ENCODE assay signal across 28 cellular contexts in genomic region chr6:20476501-20477043, GRCh38.
"Had no signal": no experiment of that assay in that cellular context is flagged by ENCODE, and none has a peak within 500 bp of the region (broad histone marks: within the 10 kb centered on the region; RNA-seq: fewer than 3 reads in every experiment).

No MANE protein-coding gene starts in this region.

- FAIRE-seq: colon, urothelium cell line had no signal

- H3K36me3 ChIP-seq: prostate gland had no signal

- ATAC-seq: esophagus mucosa; foreskin keratinocyte; gastroesophageal sphincter; heart right ventricle; left lung; naive thymus-derived CD8-positive, alpha-beta T cell; stimulated activated effector memory CD8-positive, alpha-beta T cell treated with anti-CD3 and anti-CD28 coated beads, Interleukin-12 subunit alpha, Interleukin-12 subunit beta, amount 100 ng/mL, for 72 hours; stimulated activated naive CD8-positive, alpha-beta T cell treated with anti-CD3 and anti-CD28 coated beads, Interleukin-15, Interleukin-2, amounts not matched to agents 100 U/mL and 50 U/mL, for 24 hours had no signal

- H3K9me3 ChIP-seq: gastroesophageal sphincter, heart right ventricle, left lung, prostate gland, right atrium auricular region, sigmoid colon, testis, tibial artery, upper lobe of left lung had no signal

- H3K4me1 ChIP-seq: foreskin keratinocyte, gastroesophageal sphincter, prostate gland, right atrium auricular region, sigmoid colon, testis, tibial artery, upper lobe of left lung had no signal

- H3K27me3 Mint-ChIP-seq: naive thymus-derived CD8-positive, alpha-beta T cell had no signal

- H3K4me3 Mint-ChIP-seq: immature natural killer cell; naive thymus-derived CD8-positive, alpha-beta T cell; nephron progenitor cell; stimulated activated effector memory CD8-positive, alpha-beta T cell treated with anti-CD3 and anti-CD28 coated beads, Interleukin-12 subunit alpha, Interleukin-12 subunit beta, amount 100 ng/mL, for 72 hours had no signal

- H3K27ac ChIP-seq: dorsolateral prefrontal cortex, epithelial cell of prostate, foreskin keratinocyte, gastroesophageal sphincter, heart right ventricle, left lung, prostate gland, right atrium auricular region, sigmoid colon, testis, tibial artery, upper lobe of left lung had no signal

- H3K27me3 ChIP-seq: foreskin keratinocyte, gastroesophageal sphincter, heart right ventricle, left lung, right atrium auricular region, sigmoid colon, testis, tibial artery, upper lobe of left lung had no signal

- DNase-seq: dorsolateral prefrontal cortex; effector CD4-positive, alpha-beta T cell; foreskin keratinocyte; glutamatergic neuron; heart right ventricle; hippocampal formation; immature natural killer cell; islet precursor cell; left lung; naive thymus-derived CD8-positive, alpha-beta T cell; nephron progenitor cell; nucleus accumbens; sigmoid colon; stimulated activated CD4-positive, alpha-beta T cell treated with anti-CD3 and anti-CD28 coated beads, Interleukin-2, amount 100 ng/mL, for 24 hours; stimulated activated CD4-positive, alpha-beta T cell treated with anti-CD3 and anti-CD28 coated beads, Interleukin-4, amount 100 ng/mL, for 24 hours; stimulated activated naive CD8-positive, alpha-beta T cell treated with anti-CD3 and anti-CD28 coated beads, Interleukin-15, Interleukin-2, amounts not matched to agents 100 U/mL and 50 U/mL, for 24 hours; substantia nigra; testis; tibial artery; upper lobe of left lung had no signal

- H3K9me3 Mint-ChIP-seq: immature natural killer cell; naive thymus-derived CD8-positive, alpha-beta T cell; nephron progenitor cell; stimulated activated effector memory CD8-positive, alpha-beta T cell treated with anti-CD3 and anti-CD28 coated beads, Interleukin-12 subunit alpha, Interleukin-12 subunit beta, amount 100 ng/mL, for 72 hours had no signal

- H3K27ac Mint-ChIP-seq: nephron progenitor cell; stimulated activated effector memory CD8-positive, alpha-beta T cell treated with anti-CD3 and anti-CD28 coated beads, Interleukin-12 subunit alpha, Interleukin-12 subunit beta, amount 100 ng/mL, for 72 hours had no signal

- H3K4me3 ChIP-seq: dorsolateral prefrontal cortex, gastroesophageal sphincter, heart right ventricle, left lung, prostate gland, right atrium auricular region, sigmoid colon, testis, tibial artery, upper lobe of left lung had no signal
